In genomic region chr9:36092509-36093215, GRCh38 we compare ENCODE assay signal across 9 cellular contexts. TPM values are rescaled to one million over a fixed set of nuclear protein-coding genes. Genes with fewer than 3 reads are reported as not detected.
DNase-seq lines count a peak whose midpoint lies in the region; ATAC-seq and TF ChIP-seq lines count a peak whose summit lies in the region.
"Had no signal": no experiment of that assay in that cellular context is flagged by ENCODE, and none has a peak within 500 bp of the region (broad histone marks: within the 10 kb centered on the region; RNA-seq: fewer than 3 reads in every experiment).

No MANE protein-coding gene starts in this region.

- peaks cover 22% of the 10 kb centered on the region for H3K4me1 ChIP-seq in lower lobe of right lung

- intact Hi-C loops in lower lobe of right lung (cut with DNase I), result no loop called here

- no peaks in the 10 kb centered on the region for H3K36me3 ChIP-seq in lower lobe of right lung

- no peak overlapping the region for H3K4me3 ChIP-seq in lower lobe of right lung
- H3K4me3 ChIP-seq: skin epidermis had no signal

- peak; percentile 61 for DNase-seq in activated CD4-positive, alpha-beta T cell treated with anti-CD3 and anti-CD28 coated beads for 48 hours
- DNase-seq in lower lobe of right lung (no peak), NCI-H446 (lab: John Stamatoyannopoulos, UW) (no peak), DMS153 (lab: John Stamatoyannopoulos, UW) (no peak), NCI-H82 (lab: John Stamatoyannopoulos, UW) (no peak), NCI-H1105 (lab: John Stamatoyannopoulos, UW) (no peak)

- H3K27ac ChIP-seq in lower lobe of right lung, result peak overlapping the region; percentile 34

- no peaks in the 10 kb centered on the region for H3K27me3 ChIP-seq in lower lobe of right lung (ENCODE audit: low read depth)

- peak; percentile 78 for ATAC-seq in GM19035 (IDR thresholded peaks at IDR 0.05; ENCODE audit: unreplicated experiment)
- peak; percentile 91 for ATAC-seq in HG03066 (IDR thresholded peaks at IDR 0.05; ENCODE audit: low read depth, unreplicated experiment)
- ATAC-seq in lower lobe of right lung, result peak; percentile 76 to 78

- no peak for TF ChIP-seq CTCF in lower lobe of right lung (IDR thresholded peaks at IDR 0.05)

- H3K9me3 ChIP-seq in lower lobe of right lung, result no peaks in the 10 kb centered on the region

RNA-seq across cellular contexts. Expression of gene GLIPR2, which starts 43.9 kb away (rescaled TPM):
- total RNA-seq in lower lobe of right lung, result 108 TPM

RNA-seq across cellular contexts. Expression of gene RECK, which starts 55.9 kb away (rescaled TPM):
- total RNA-seq in lower lobe of right lung, result 15.2 TPM
